7 cellular contexts compared by ENCODE assay signal in genomic region chr15:28886431-28887343, GRCh38. TPM values are rescaled to one million over a fixed set of nuclear protein-coding genes. Genes with fewer than 3 reads are reported as not detected.
DNase-seq lines count a peak whose midpoint lies in the region; TF ChIP-seq lines count a peak whose summit lies in the region.

No MANE protein-coding gene starts in this region.

- H3K9me3 ChIP-seq in sigmoid colon (no peaks in the 10 kb centered on the region), ovary (no peaks in the 10 kb centered on the region)

- H3K27ac ChIP-seq in VCaP = peak overlapping the region; percentile 82; the same call in 1 of the 2 replicates
- no peak overlapping the region for H3K27ac ChIP-seq in sigmoid colon
- no peak overlapping the region for H3K27ac ChIP-seq in ovary

- CTCF ChIA-PET in HEK293T (lab: Yijun Ruan, JAX) = interaction anchor here (1.2 kb wide), 1 partner anchor 61 kb away, joined by 3 read pairs; no protein-coding TSS in a partner anchor

- intact Hi-C loops in sigmoid colon (cut with DNase I) (no loop called here), ovary (cut with DNase I) (no loop called here)

- peaks cover 18 to 33% (median 30%) of the 10 kb centered on the region in 3 donors for H3K27me3 ChIP-seq in sigmoid colon
- H3K27me3 ChIP-seq in ovary = no peaks in the 10 kb centered on the region

- no peak for TF ChIP-seq CTCF in VCaP (conservative IDR thresholded peaks at IDR 0.05)
- TF ChIP-seq CTCF in foreskin fibroblast (IDR thresholded peaks at IDR 0.05; ENCODE audit: low read depth, low read length) = no peak
- TF ChIP-seq CTCF in sigmoid colon (IDR thresholded peaks at IDR 0.05) = no peak
- TF ChIP-seq CTCF in GM10266 (IDR thresholded peaks at IDR 0.05; ENCODE audit: control insufficient read depth, insufficient read depth, low read depth, missing control alignments) = no peak
- no peak for TF ChIP-seq CTCF in ovary (IDR thresholded peaks at IDR 0.05)

- no peak for TF ChIP-seq POLR2A in sigmoid colon (IDR thresholded peaks at IDR 0.05)
- no peak for TF ChIP-seq POLR2A in ovary (IDR thresholded peaks at IDR 0.05)

- WGBS in sigmoid colon, 2 donors = 15 to 23% methylated on average over 60 to 61 of the region's 61 CpGs
- 20 to 44% (median 27%) methylated on average over 26 to 60 of the region's 61 CpGs for WGBS in ovary, 3 donors

- H3K4me3 ChIP-seq in foreskin fibroblast (ENCODE audit: low read depth in 1 of 2, low read length in 2 of 2) = peak overlapping the region; percentile 46 to 52
- H3K4me3 ChIP-seq in sigmoid colon = peak overlapping the region in 3 of 4 donors; percentile 37 to 50 (median 49)
- no peak overlapping the region for H3K4me3 ChIP-seq in ovary

- DNase-seq in HEK293T (ENCODE audit: extremely low spot score) (peak; percentile 23), foreskin fibroblast (peak in 1 of 2 donors; percentile 36), sigmoid colon (no peak), GM10266 (ENCODE audit: extremely low spot score) (no peak), DMS153 treated with DMSO at 0.1 percent for 48 hours (lab: John Stamatoyannopoulos, UW; ENCODE audit: unreplicated experiment) (no peak), ovary (no peak)

- no peaks in the 10 kb centered on the region for H3K36me3 ChIP-seq in sigmoid colon
- no peaks in the 10 kb centered on the region for H3K36me3 ChIP-seq in ovary

- peaks cover 0 to 16% (median 14%) of the 10 kb centered on the region in 4 donors for H3K4me1 ChIP-seq in sigmoid colon
- H3K4me1 ChIP-seq in ovary (ENCODE audit: insufficient read depth) = peaks cover 5% of the 10 kb centered on the region

- POLR2A ChIA-PET in HEK293T (lab: Yijun Ruan, JAX) = interaction anchor here (0.9 to 1.4 kb wide), 3 partner anchors 8 to 25 kb away, joined by 3 to 6 read pairs (median 3); no protein-coding TSS in a partner anchor

- TF ChIP-seq EP300 in sigmoid colon (IDR thresholded peaks at IDR 0.05) (no peak), ovary (IDR thresholded peaks at IDR 0.05) (no peak)

TF ChIP-seq in HEK293T, 16 proteins besides CTCF, POLR2A, EP300 and RAD21:
- no peak for TF ChIP-seq CTBP1 (IDR thresholded peaks at IDR 0.05; ENCODE audit: borderline replicate concordance)

RNA-seq across cellular contexts. Expression of gene APBA2, which starts 0.9 kb away (rescaled TPM):
- total RNA-seq in sigmoid colon = 1 to 10 TPM; 1.4 to 1.7 (median 1.5) TPM
- 10 to 100 TPM in 1 of 3 donors, 1 to 10 TPM in 1, under 1 TPM in 1; 0.46 to 10.7 (median 3.6) TPM for polyA plus RNA-seq in sigmoid colon
- 1 to 10 TPM in 5 of 7 donors, under 1 TPM in 2; 0.53 to 3.1 (median 1.1) TPM for total RNA-seq in ovary
- polyA plus RNA-seq in ovary = 1 to 10 TPM; 1.4 to 1.9 TPM

RNA-seq across cellular contexts. Expression of gene GOLGA6L7, which starts 38.2 kb away (rescaled TPM):
- total RNA-seq in sigmoid colon (not detected), ovary (not detected)
- polyA plus RNA-seq in sigmoid colon (under 1 TPM in 1 of 3 donors, not detected in 2; 0.60 TPM), ovary (not detected)
